Comparison of ENCODE assay signal across 27 cellular contexts in the genomic region with DNA sequence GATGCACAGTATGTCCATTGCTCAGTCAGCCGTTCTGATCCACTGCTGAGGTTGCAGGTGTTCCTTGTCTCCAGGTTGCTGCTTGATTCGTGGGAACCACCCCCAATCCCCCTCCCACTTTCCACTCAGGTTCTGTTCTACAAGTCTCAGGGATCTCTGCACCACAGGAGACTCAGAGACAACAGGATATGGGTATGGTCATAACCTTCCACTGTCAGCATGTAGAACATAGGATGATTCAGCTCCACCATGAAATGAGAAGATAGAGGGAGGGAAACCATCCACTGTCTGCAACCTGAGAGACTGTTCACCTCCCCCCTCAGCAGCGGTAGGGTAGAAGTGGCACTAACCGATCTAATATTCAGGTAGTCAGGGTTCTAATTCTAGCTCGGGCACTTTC. TPM values are rescaled to one million over a fixed set of nuclear protein-coding genes. Genes with fewer than 3 reads are reported as not detected.
DNase-seq lines count a peak whose midpoint lies in the region; ATAC-seq and TF ChIP-seq lines count a peak whose summit lies in the region.
"Had no signal": no experiment of that assay in that cellular context is flagged by ENCODE, and none has a peak within 500 bp of the region (broad histone marks: within the 10 kb centered on the region; RNA-seq: fewer than 3 reads in every experiment).

No MANE protein-coding gene starts in this region.

- H3K36me3 ChIP-seq in adrenal gland (replicated peaks in 1 of 2) = no peaks in the 10 kb centered on the region
- H3K36me3 ChIP-seq in effector memory CD4-positive, alpha-beta T cell (ENCODE audit: control insufficient read depth, insufficient read depth, low read length) = no peaks in the 10 kb centered on the region
- H3K36me3 ChIP-seq: colonic mucosa, heart left ventricle, lower lobe of right lung, neutrophil, Peyer's patch had no signal

- H3K9me3 ChIP-seq in adrenal gland (replicated peaks in 1 of 3) = no peaks in the 10 kb centered on the region
- H3K9me3 ChIP-seq in effector memory CD4-positive, alpha-beta T cell (ENCODE audit: control insufficient read depth, low read length) = no peaks in the 10 kb centered on the region
- H3K9me3 ChIP-seq: colonic mucosa, lower lobe of right lung, neutrophil, Peyer's patch had no signal

- 75 to 95% (median 88%) methylated on average over 4 to 5 of the region's 5 CpGs for WGBS in adrenal gland, 4 donors

- TF ChIP-seq CTCF in choroid plexus epithelial cell (conservative IDR thresholded peaks at IDR 0.05; ENCODE audit: low read depth, low read length) (no peak), adrenal gland (IDR thresholded peaks at IDR 0.05) (no peak)

- intact Hi-C loops in activated naive CD4-positive, alpha-beta T cell treated with anti-CD3 and anti-CD28 coated beads for 36 hours (cut with micrococcal nuclease) = loop anchor here (2.0 kb wide), 1 partner anchor 40 kb away; no protein-coding TSS in a partner anchor
- intact Hi-C loops in adrenal gland (cut with DNase I) = no loop called here

- H3K27ac Mint-ChIP-seq in activated naive CD4-positive, alpha-beta T cell treated with anti-CD3 and anti-CD28 coated beads for 36 hours = no peak overlapping the region
- H3K27ac Mint-ChIP-seq in stimulated activated naive B cell treated with anti-CD40 and anti-IgM and Interleukin-4, amounts not matched to agents 10 μg/mL and 1 μg/mL and 100 μg/mL, for 72 hours = peak overlapping the region; percentile 66
- H3K27ac Mint-ChIP-seq: activated naive CD4-positive, alpha-beta T cell treated with anti-CD3 and anti-CD28 coated beads, Interleukin-2, amount 50 U/mL, for 24 hours; CD8-positive, alpha-beta memory T cell; endodermal cell; immature natural killer cell; type B pancreatic cell; WTC11 had no signal

- CTCF ChIA-PET in activated naive CD4-positive, alpha-beta T cell treated with anti-CD3 and anti-CD28 coated beads for 36 hours (lab: Charles Lee) = no interaction called here

- peaks cover 5% of the 10 kb centered on the region for H3K4me1 Mint-ChIP-seq in activated naive CD4-positive, alpha-beta T cell treated with anti-CD3 and anti-CD28 coated beads for 36 hours (ENCODE audit: low read depth)
- H3K4me1 Mint-ChIP-seq in stimulated activated naive B cell treated with anti-CD40 and anti-IgM and Interleukin-4, amounts not matched to agents 10 μg/mL and 1 μg/mL and 100 μg/mL, for 72 hours = peaks cover 7% of the 10 kb centered on the region in 2 donors
- H3K4me1 Mint-ChIP-seq: activated naive CD4-positive, alpha-beta T cell treated with anti-CD3 and anti-CD28 coated beads, Interleukin-2, amount 50 U/mL, for 24 hours; CD8-positive, alpha-beta memory T cell; WTC11 had no signal

- H3K4me1 ChIP-seq in adrenal gland (replicated peaks in 1 of 2) = no peaks in the 10 kb centered on the region
- no peaks in the 10 kb centered on the region for H3K4me1 ChIP-seq in effector memory CD4-positive, alpha-beta T cell (ENCODE audit: control insufficient read depth, insufficient read depth, low read length, poor library complexity, severe bottlenecking)
- H3K4me1 ChIP-seq: colonic mucosa, lower lobe of right lung, Peyer's patch had no signal

- no peak overlapping the region for H3K27ac ChIP-seq in adrenal gland
- no peak overlapping the region for H3K27ac ChIP-seq in effector memory CD4-positive, alpha-beta T cell (ENCODE audit: insufficient read depth, low read length, poor library complexity, severe bottlenecking)
- H3K27ac ChIP-seq: colonic mucosa, heart left ventricle, lower lobe of right lung, neutrophil, Peyer's patch, SK-N-MC had no signal

- TF ChIP-seq POLR2A in adrenal gland (IDR thresholded peaks at IDR 0.05) = no peak
- TF ChIP-seq POLR2A in GM18505 (IDR thresholded peaks at IDR 0.05; ENCODE audit: borderline replicate concordance, extremely low read depth, insufficient read depth, insufficient read length) = no peak

- no peak overlapping the region for H3K4me3 ChIP-seq in choroid plexus epithelial cell (ENCODE audit: low read depth, low read length)
- H3K4me3 ChIP-seq in adrenal gland = no peak overlapping the region
- no peak overlapping the region for H3K4me3 ChIP-seq in effector memory CD4-positive, alpha-beta T cell (ENCODE audit: insufficient read depth, low read depth, low read length, poor library complexity, severe bottlenecking)
- H3K4me3 ChIP-seq: colonic mucosa, heart left ventricle, lower lobe of right lung, Peyer's patch, SK-N-MC had no signal

- H3K9me3 Mint-ChIP-seq in activated naive CD4-positive, alpha-beta T cell treated with anti-CD3 and anti-CD28 coated beads for 36 hours = peaks cover 1% of the 10 kb centered on the region
- peaks cover 4 to 8% of the 10 kb centered on the region in 2 donors for H3K9me3 Mint-ChIP-seq in stimulated activated naive B cell treated with anti-CD40 and anti-IgM and Interleukin-4, amounts not matched to agents 10 μg/mL and 1 μg/mL and 100 μg/mL, for 72 hours
- H3K9me3 Mint-ChIP-seq: activated naive CD4-positive, alpha-beta T cell treated with anti-CD3 and anti-CD28 coated beads, Interleukin-2, amount 50 U/mL, for 24 hours; type B pancreatic cell had no signal

- no peak overlapping the region for H3K4me3 Mint-ChIP-seq in activated naive CD4-positive, alpha-beta T cell treated with anti-CD3 and anti-CD28 coated beads for 36 hours
- H3K4me3 Mint-ChIP-seq in stimulated activated naive B cell treated with anti-CD40 and anti-IgM and Interleukin-4, amounts not matched to agents 10 μg/mL and 1 μg/mL and 100 μg/mL, for 72 hours = no peak overlapping the region
- H3K4me3 Mint-ChIP-seq: activated naive CD4-positive, alpha-beta T cell treated with anti-CD3 and anti-CD28 coated beads, Interleukin-2, amount 50 U/mL, for 24 hours; CD8-positive, alpha-beta memory T cell; endodermal cell; immature natural killer cell; type B pancreatic cell; WTC11 had no signal

- no peaks in the 10 kb centered on the region for H3K27me3 Mint-ChIP-seq in activated naive CD4-positive, alpha-beta T cell treated with anti-CD3 and anti-CD28 coated beads for 36 hours (ENCODE audit: low read depth)
- H3K27me3 Mint-ChIP-seq in stimulated activated naive B cell treated with anti-CD40 and anti-IgM and Interleukin-4, amounts not matched to agents 10 μg/mL and 1 μg/mL and 100 μg/mL, for 72 hours = no peaks in the 10 kb centered on the region
- H3K27me3 Mint-ChIP-seq: activated naive CD4-positive, alpha-beta T cell treated with anti-CD3 and anti-CD28 coated beads, Interleukin-2, amount 50 U/mL, for 24 hours had no signal

- ATAC-seq in stimulated activated naive B cell treated with anti-CD40 and anti-IgM and Interleukin-4, amounts not matched to agents 10 μg/mL and 1 μg/mL and 100 μg/mL, for 72 hours (replicated peaks) = peak in 1 of 2 donors; percentile 57
- ATAC-seq in GM18505 (IDR thresholded peaks at IDR 0.05; ENCODE audit: unreplicated experiment) = no peak
- ATAC-seq: HCT116, heart left ventricle, lower lobe of right lung, WTC11 had no signal

- H3K27me3 ChIP-seq in adrenal gland = no peaks in the 10 kb centered on the region
- no peaks in the 10 kb centered on the region for H3K27me3 ChIP-seq in effector memory CD4-positive, alpha-beta T cell (replicated peaks; ENCODE audit: control insufficient read depth, insufficient read depth, low read length, poor library complexity, severe bottlenecking)
- H3K27me3 ChIP-seq: colonic mucosa, heart left ventricle, neutrophil, Peyer's patch had no signal

- DNase-seq in activated naive CD4-positive, alpha-beta T cell treated with anti-CD3 and anti-CD28 coated beads for 36 hours = peak; percentile 11
- DNase-seq in activated naive CD4-positive, alpha-beta T cell treated with anti-CD3 and anti-CD28 coated beads, Interleukin-2, amount 50 U/mL, for 16 hours = no peak
- DNase-seq in HT1080 (ENCODE audit: low read depth) (peak; percentile 86), choroid plexus epithelial cell (ENCODE audit: low read depth) (peak; percentile 40), adrenal gland (no peak)
- DNase-seq in stimulated activated naive B cell treated with anti-CD40 and anti-IgM and Interleukin-4, amounts not matched to agents 10 μg/mL and 1 μg/mL and 100 μg/mL, for 72 hours = no peak
- no peak for DNase-seq in effector memory CD4-positive, alpha-beta T cell
- DNase-seq: activated CD8-positive, alpha-beta memory T cell treated with anti-CD3 and anti-CD28 coated beads, Interleukin-2, amount 50 U/mL, for 48 hours; CD8-positive, alpha-beta memory T cell; colonic mucosa; endodermal cell; heart left ventricle; immature natural killer cell; lower lobe of right lung; NCI-H1417 treated with DMSO at 0.1 percent for 48 hours; NCI-H510A; NK-92 treated with Interleukin-12 subunit alpha and Interleukin-12 subunit beta, amount 100 ng/mL, for 24 hours; Peyer's patch; small intestine; stimulated activated CD4-positive, alpha-beta T cell treated with anti-CD3 and anti-CD28 coated beads, Interleukin-2, amount 100 ng/mL, for 48 hours had no signal

- peaks cover 1% of the 10 kb centered on the region for H3K36me3 Mint-ChIP-seq in activated naive CD4-positive, alpha-beta T cell treated with anti-CD3 and anti-CD28 coated beads for 36 hours (ENCODE audit: low read depth)
- H3K36me3 Mint-ChIP-seq in stimulated activated naive B cell treated with anti-CD40 and anti-IgM and Interleukin-4, amounts not matched to agents 10 μg/mL and 1 μg/mL and 100 μg/mL, for 72 hours = peaks cover 3 to 6% of the 10 kb centered on the region in 2 donors
- H3K36me3 Mint-ChIP-seq: activated naive CD4-positive, alpha-beta T cell treated with anti-CD3 and anti-CD28 coated beads, Interleukin-2, amount 50 U/mL, for 24 hours; CD8-positive, alpha-beta memory T cell; immature natural killer cell; type B pancreatic cell; WTC11 had no signal

RNA-seq across cellular contexts. Expression of a gene that starts 19.0 kb away (rescaled TPM):
- 10 to 100 TPM; 30.1 to 32.2 TPM for total RNA-seq in activated naive CD4-positive, alpha-beta T cell treated with anti-CD3 and anti-CD28 coated beads for 36 hours
- 16.5 and 28.9 TPM in 2 replicates for total RNA-seq in HT1080 (2014; rRNA removed; shearing (Covaris generic))
- 14.4 and 21.1 TPM in 2 replicates for polyA plus RNA-seq in HT1080 (2015; cell fraction: cytosol; rRNA removed)
- 29.1 and 41.6 TPM in 2 replicates for polyA plus RNA-seq in HT1080 (2015; cell fraction: nucleus; rRNA removed)
- total RNA-seq in adrenal gland = 10 to 100 TPM; 11.9 to 45.9 (median 25.7) TPM
- 10 to 100 TPM in 1 of 3 donors, 1 to 10 TPM in 2; 3.6 to 17.0 (median 6.8) TPM for polyA plus RNA-seq in adrenal gland

Comparison
In these comparisons a context has a peak if more than half of its experiments do, and no peak if none do; other contexts are left out.
1. DNase-seq: peak in activated naive CD4-positive, alpha-beta T cell treated with anti-CD3 and anti-CD28 coated beads for 36 hours (single experiment), HT1080 (single experiment) and choroid plexus epithelial cell (single experiment); none in activated naive CD4-positive, alpha-beta T cell treated with anti-CD3 and anti-CD28 coated beads, Interleukin-2, amount 50 U/mL, for 16 hours (single experiment), stimulated activated naive B cell treated with anti-CD40 and anti-IgM and Interleukin-4, amounts not matched to agents 10 μg/mL and 1 μg/mL and 100 μg/mL, for 72 hours (single experiment), adrenal gland (0 of 7) and effector memory CD4-positive, alpha-beta T cell (0 of 3).